10 cellular contexts compared by ENCODE assay signal in the genomic region with DNA sequence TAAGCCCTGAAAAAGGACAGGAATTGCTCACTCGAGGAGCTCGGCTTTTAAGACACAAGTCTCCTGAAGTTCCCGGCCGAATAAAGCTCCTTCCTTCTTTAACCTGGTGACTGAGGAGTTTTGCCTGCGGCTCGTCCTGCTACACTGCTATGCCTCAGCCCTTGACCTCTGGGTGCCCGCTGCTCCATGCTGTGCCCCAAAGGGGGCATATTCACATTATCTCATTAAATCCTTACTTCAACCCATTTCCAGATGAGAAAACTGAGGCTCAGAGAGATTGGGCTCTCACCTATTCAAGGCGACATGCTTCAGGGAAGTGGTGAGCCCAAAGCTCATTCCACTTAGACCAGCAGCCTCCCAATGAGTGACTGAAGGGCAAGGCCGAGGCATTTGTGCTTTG. TPM values are rescaled to one million over a fixed set of nuclear protein-coding genes. Genes with fewer than 3 reads are reported as not detected.
DNase-seq lines count a peak whose midpoint lies in the region; ATAC-seq, FAIRE-seq and TF ChIP-seq lines count a peak whose summit lies in the region.
"Not testable (repeated sequence)": the region's sequence is repeated elsewhere in the genome, so short reads cannot be mapped to it uniquely, and the experiment has no call there.
"Had no signal": no experiment of that assay in that cellular context is flagged by ENCODE, and none has a peak within 500 bp of the region (broad histone marks: within the 10 kb centered on the region; RNA-seq: fewer than 3 reads in every experiment).

No MANE protein-coding gene starts in this region.

- TF ChIP-seq EP300 in HepG2 (IDR thresholded peaks at IDR 0.05; ENCODE audit: low read depth in 2 of 2, low read length in 2 of 2); HepG2 (CRISPR knock-in tag; IDR thresholded peaks at IDR 0.05; ENCODE audit: borderline replicate concordance): not testable (repeated sequence)

- in situ Hi-C loops in HepG2 (cut with HindIII; ENCODE audit: extremely low pct_ligation_motif_present, low pct_unique_long_range_greater_than_20kb): not testable (repeated sequence)

- H3K4me1 ChIP-seq in HEK293 (ENCODE audit: control insufficient read depth, insufficient read depth, low read length): not testable (repeated sequence)
- H3K4me1 ChIP-seq in HepG2 (ENCODE audit: insufficient read depth, low read length) (peaks cover 24% of the 10 kb centered on the region), spleen (peaks cover 0 to 21% (median 8%) of the 10 kb centered on the region in 6 donors)

- not testable (repeated sequence) for H3K4me3 ChIP-seq in HEK293 (ENCODE audit: low read depth, low read length); HepG2 (replicated peaks in 1 of 3; ENCODE audit: insufficient read depth in 1 of 3, low read depth in 2 of 3, low read length in 3 of 3); spleen

- FAIRE-seq in HepG2 (lab: Jason Lieb, UNC): not testable (repeated sequence)

- H2AFZ ChIP-seq in HepG2 (ENCODE audit: low read length): not testable (repeated sequence)

- not testable (repeated sequence) for BruUV-seq in HepG2 (replicated peaks; lab: Mats Ljungman, UMichigan)

- H3K36me3 Mint-ChIP-seq in activated T-helper 2 cell treated with anti-CD3 and anti-CD28 coated beads, Interferon-gamma antibody, Interleukin-2, Interleukin-4, amounts not matched to agents 10 μg/mL and 5 μg/mL and 100 μg/mL, durations not matched to agents 14 hours and 24 hours and 36 hours (ENCODE audit: low read depth); chondrocyte (ENCODE audit: low read depth): not testable (repeated sequence)

- H3K4me3 Mint-ChIP-seq in activated T-helper 2 cell treated with anti-CD3 and anti-CD28 coated beads, Interferon-gamma antibody, Interleukin-2, Interleukin-4, amounts not matched to agents 10 μg/mL and 5 μg/mL and 100 μg/mL, durations not matched to agents 14 hours and 24 hours and 36 hours (ENCODE audit: low read depth); chondrocyte (ENCODE audit: unreplicated experiment): not testable (repeated sequence)

- not testable (repeated sequence) for H3K27ac ChIP-seq in HEK293 (ENCODE audit: extremely low read depth, low read depth, low read length); HepG2 (ENCODE audit: extremely low read length, insufficient read depth, low read length); spleen

- not testable (repeated sequence) for H4K20me1 ChIP-seq in HepG2 (ENCODE audit: insufficient read depth, low read length)

- not testable (repeated sequence) for H3K27me3 ChIP-seq in HepG2 (ENCODE audit: control insufficient read depth in 1 of 2, insufficient read depth in 2 of 2, low read length in 2 of 2); spleen (replicated peaks in 1 of 7)

- not testable (repeated sequence) for H3K27me3 Mint-ChIP-seq in activated T-helper 2 cell treated with anti-CD3 and anti-CD28 coated beads, Interferon-gamma antibody, Interleukin-2, Interleukin-4, amounts not matched to agents 10 μg/mL and 5 μg/mL and 100 μg/mL, durations not matched to agents 14 hours and 24 hours and 36 hours (ENCODE audit: low read depth); chondrocyte (ENCODE audit: low read depth)

- TF ChIP-seq POLR2A in HepG2 (IDR thresholded peaks at IDR 0.05; ENCODE audit: insufficient read depth in 1 of 2, low read depth in 2 of 2, low read length in 2 of 2); spleen (IDR thresholded peaks at IDR 0.05): not testable (repeated sequence)

- not testable (repeated sequence) for H3K9me3 Mint-ChIP-seq in activated T-helper 2 cell treated with anti-CD3 and anti-CD28 coated beads, Interferon-gamma antibody, Interleukin-2, Interleukin-4, amounts not matched to agents 10 μg/mL and 5 μg/mL and 100 μg/mL, durations not matched to agents 14 hours and 24 hours and 36 hours; chondrocyte (ENCODE audit: low read depth)

- H3K36me3 ChIP-seq in HEK293 (ENCODE audit: control insufficient read depth in 2 of 2, insufficient read depth in 1 of 2, low read length in 2 of 2) (peaks cover 0 to 30% of the 10 kb centered on the region in 2 experiments; a peak in 2 of 3 replicates), spleen (peaks cover 0 to 24% (median 2%) of the 10 kb centered on the region in 6 donors)
- not testable (repeated sequence) for H3K36me3 ChIP-seq in HepG2 (replicated peaks in 1 of 2; ENCODE audit: control insufficient read depth in 1 of 2, insufficient read depth in 2 of 2, low read length in 2 of 2)

- POLR2A ChIA-PET in HEK293 (lab: Yijun Ruan, JAX): interaction anchor here (0.6 to 1.0 kb wide), 3 partner anchors 119 to 525 kb away, joined by 3 to 7 read pairs (median 4); no protein-coding TSS in a partner anchor
- POLR2A ChIA-PET in HepG2 (lab: Yijun Ruan, JAX): interaction anchor here (1.1 kb wide), 1 partner anchor 20 kb away, joined by 3 read pairs; no protein-coding TSS in a partner anchor

- TF ChIP-seq CTCF in HEK293 (tag by site-specific recombination; IDR thresholded peaks at IDR 0.05); chondrocyte (IDR thresholded peaks at IDR 0.05); HepG2 (CRISPR knock-in tag; IDR thresholded peaks at IDR 0.05); spleen (IDR thresholded peaks at IDR 0.05 in 8 of 11, conservative IDR thresholded peaks at IDR 0.05 in 3 of 11): not testable (repeated sequence)

- peak overlapping the region; percentile 50 for H3K27ac Mint-ChIP-seq in activated T-helper 2 cell treated with anti-CD3 and anti-CD28 coated beads, Interferon-gamma antibody, Interleukin-2, Interleukin-4, amounts not matched to agents 10 μg/mL and 5 μg/mL and 100 μg/mL, durations not matched to agents 14 hours and 24 hours and 36 hours
- not testable (repeated sequence) for H3K27ac Mint-ChIP-seq in chondrocyte (ENCODE audit: unreplicated experiment)

- not testable (repeated sequence) for H3K4me1 Mint-ChIP-seq in activated T-helper 2 cell treated with anti-CD3 and anti-CD28 coated beads, Interferon-gamma antibody, Interleukin-2, Interleukin-4, amounts not matched to agents 10 μg/mL and 5 μg/mL and 100 μg/mL, durations not matched to agents 14 hours and 24 hours and 36 hours (ENCODE audit: low read depth)
- peaks cover 13% of the 10 kb centered on the region for H3K4me1 Mint-ChIP-seq in chondrocyte (ENCODE audit: low read depth)

- not testable (repeated sequence) for H3K4me2 ChIP-seq in HepG2 (ENCODE audit: low read depth, low read length)

- ATAC-seq in HepG2: not testable (repeated sequence)

- H3K9ac ChIP-seq in HepG2 (ENCODE audit: insufficient read depth, low read depth, low read length): not testable (repeated sequence)

- 95% methylated on average over 4 of the region's 9 CpGs for WGBS in HepG2 (ENCODE audit: low lambda C conversion rate)
- WGBS in spleen, 5 donors: 86 to 95% (median 89%) methylated on average over 9 of the region's 9 CpGs

- H3K9me3 ChIP-seq in HEK293 (ENCODE audit: control insufficient read depth, insufficient read depth, low read depth, low read length); HepG2 (ENCODE audit: low read length); spleen: not testable (repeated sequence)

- CTCF ChIA-PET in HEK293 (lab: Yijun Ruan, JAX): interaction anchor here (0.6 kb wide), 1 partner anchor 54 kb away, joined by 4 read pairs; no protein-coding TSS in a partner anchor
- CTCF ChIA-PET in HepG2 (lab: Yijun Ruan, JAX; ENCODE audit: low intra/inter-chr PET ratio, low total read pairs): not testable (repeated sequence)

- TF ChIP-seq RAD21 in HepG2 (CRISPR knock-in tag; IDR thresholded peaks at IDR 0.05): not testable (repeated sequence)

- DNase-seq in activated T-helper 2 cell treated with anti-CD3 and anti-CD28 coated beads, Interferon-gamma antibody, Interleukin-2, Interleukin-4, amounts not matched to agents 10 μg/mL and 5 μg/mL and 100 μg/mL, durations not matched to agents 14 hours and 24 hours and 36 hours (ENCODE audit: low spot score); HepG2 (ENCODE audit: low spot score): not testable (repeated sequence)
- DNase-seq in chondrocyte (ENCODE audit: low spot score) (peak; percentile 41), spleen (peak; percentile 8)

- H3K79me2 ChIP-seq in HepG2 (ENCODE audit: insufficient read depth, low read length): not testable (repeated sequence)

- intact Hi-C loops in activated T-helper 2 cell treated with anti-CD3 and anti-CD28 coated beads, Interferon-gamma antibody, Interleukin-2, Interleukin-4, amounts not matched to agents 10 μg/mL and 5 μg/mL and 100 μg/mL, durations not matched to agents 14 hours and 24 hours and 36 hours (cut with micrococcal nuclease); HepG2 (cut with micrococcal nuclease; ENCODE audit: unreplicated experiment); spleen (cut with DNase I; ENCODE audit: low total_unique reads): not testable (repeated sequence)

RNA-seq across cellular contexts. Expression of a gene that starts 20.4 kb away (rescaled TPM):
- total RNA-seq in activated T-helper 2 cell treated with anti-CD3 and anti-CD28 coated beads, Interferon-gamma antibody, Interleukin-2, Interleukin-4, amounts not matched to agents 10 μg/mL and 5 μg/mL and 100 μg/mL, durations not matched to agents 14 hours and 24 hours and 36 hours: 2,033 and 2,369 TPM in 2 replicates
- 1,438 to 1,620 TPM (median 1,579 TPM) in 3 replicates for total RNA-seq in chondrocyte
- 859 and 11,018 TPM in 2 replicates for total RNA-seq in HepG2 (2016; rRNA removed; fragmentation: Illumina TruSeq; extraction: Trizol)
- 16,281 and 17,236 TPM in 2 replicates for total RNA-seq in HepG2 (2016; cell fraction: cytosol; rRNA removed; fragmentation: Illumina TruSeq; extraction: Trizol; ENCODE audit: low read depth)
- total RNA-seq in HepG2 (2016; cell fraction: insoluble cytoplasmic fraction; rRNA removed; fragmentation: Illumina TruSeq; extraction: Trizol): 1,309 and 10,613 TPM in 2 replicates
- total RNA-seq in HepG2 (2016; cell fraction: membrane; rRNA removed; fragmentation: Illumina TruSeq; extraction: Trizol): 2,848 and 3,475 TPM in 2 replicates
- 52,466 and 64,417 TPM in 2 replicates for total RNA-seq in HepG2 (2016; cell fraction: nucleus; rRNA removed; fragmentation: Illumina TruSeq; extraction: Trizol)
- under 0.01 TPM in 2 replicates for polyA plus RNA-seq in HepG2 (2011; rRNA removed)
- under 0.01 TPM in 2 replicates for polyA plus RNA-seq in HepG2 (2011; cell fraction: cytosol; rRNA removed)
- polyA plus RNA-seq in HepG2 (2011; cell fraction: nucleus; rRNA removed): under 0.01 TPM in 2 replicates
- polyA plus RNA-seq in HepG2 (2012): 59.2 and 78.2 TPM in 2 replicates
- 27.3 and 44.4 TPM in 2 replicates for polyA plus RNA-seq in HepG2 (2016; cell fraction: cytosol; fragmentation: Illumina TruSeq; extraction: Trizol; ENCODE audit: low read depth)
- polyA plus RNA-seq in HepG2 (2016; cell fraction: insoluble cytoplasmic fraction; fragmentation: Illumina TruSeq; extraction: Trizol; ENCODE audit: low read depth): not detected in 2 replicates
- polyA plus RNA-seq in HepG2 (2016; cell fraction: membrane; fragmentation: Illumina TruSeq; extraction: Trizol; ENCODE audit: low read depth): not detected in 2 replicates
- polyA plus RNA-seq in HepG2 (2016; cell fraction: nucleus; fragmentation: Illumina TruSeq; extraction: Trizol; ENCODE audit: insufficient read depth, low read depth): 32.8 TPM in 1 of 2 replicates, not detected in the other
- polyA minus RNA-seq in HepG2 (2011; rRNA and poly(A)+ RNA removed; ENCODE audit: low replicate concordance): 12,820 and 15,604 TPM in 2 replicates
- polyA minus RNA-seq in HepG2 (2011; cell fraction: cytosol; rRNA and poly(A)+ RNA removed): 90,102 and 105,040 TPM in 2 replicates
- 42,574 and 58,030 TPM in 2 replicates for polyA minus RNA-seq in HepG2 (2011; cell fraction: nucleus; rRNA and poly(A)+ RNA removed)
- 1,000 to 10,000 TPM in 4 of 7 donors, under 1 TPM in 3; under 0.01 to 8,075 (median 6,234) TPM for total RNA-seq in spleen
- not detected for polyA plus RNA-seq in spleen
- polyA plus RNA-seq: BJ; CD14-positive monocyte; CD8-positive, alpha-beta memory T cell had no signal

RNA-seq across cellular contexts. Expression of a gene that starts 53.2 kb away (rescaled TPM):
- 75.2 and 79.4 TPM in 2 replicates for total RNA-seq in activated T-helper 2 cell treated with anti-CD3 and anti-CD28 coated beads, Interferon-gamma antibody, Interleukin-2, Interleukin-4, amounts not matched to agents 10 μg/mL and 5 μg/mL and 100 μg/mL, durations not matched to agents 14 hours and 24 hours and 36 hours
- total RNA-seq in chondrocyte: 49.1 to 53.4 TPM (median 51.7 TPM) in 3 replicates
- 52.3 and 62.6 TPM in 2 replicates for total RNA-seq in HepG2 (2016; rRNA removed; fragmentation: Illumina TruSeq; extraction: Trizol)
- 9.4 and 10.0 TPM in 2 replicates for total RNA-seq in HepG2 (2016; cell fraction: cytosol; rRNA removed; fragmentation: Illumina TruSeq; extraction: Trizol; ENCODE audit: low read depth)
- total RNA-seq in HepG2 (2016; cell fraction: insoluble cytoplasmic fraction; rRNA removed; fragmentation: Illumina TruSeq; extraction: Trizol): 51.2 and 64.2 TPM in 2 replicates
- 20.2 and 23.2 TPM in 2 replicates for total RNA-seq in HepG2 (2016; cell fraction: membrane; rRNA removed; fragmentation: Illumina TruSeq; extraction: Trizol)
- 22.1 and 26.7 TPM in 2 replicates for total RNA-seq in HepG2 (2016; cell fraction: nucleus; rRNA removed; fragmentation: Illumina TruSeq; extraction: Trizol)
- polyA plus RNA-seq in HepG2 (2011; rRNA removed): 38.5 and 41.0 TPM in 2 replicates
- 48.1 and 54.1 TPM in 2 replicates for polyA plus RNA-seq in HepG2 (2011; cell fraction: cytosol; rRNA removed)
- polyA plus RNA-seq in HepG2 (2011; cell fraction: nucleus; rRNA removed): 22.4 and 27.6 TPM in 2 replicates
- polyA plus RNA-seq in HepG2 (2012): 24.9 and 33.4 TPM in 2 replicates
- polyA plus RNA-seq in HepG2 (2016; cell fraction: cytosol; fragmentation: Illumina TruSeq; extraction: Trizol; ENCODE audit: low read depth): 7.1 and 7.3 TPM in 2 replicates
- 55.1 and 59.1 TPM in 2 replicates for polyA plus RNA-seq in HepG2 (2016; cell fraction: insoluble cytoplasmic fraction; fragmentation: Illumina TruSeq; extraction: Trizol; ENCODE audit: low read depth)
- polyA plus RNA-seq in HepG2 (2016; cell fraction: membrane; fragmentation: Illumina TruSeq; extraction: Trizol; ENCODE audit: low read depth): 10.5 and 12.4 TPM in 2 replicates
- 30.2 and 30.4 TPM in 2 replicates for polyA plus RNA-seq in HepG2 (2016; cell fraction: nucleus; fragmentation: Illumina TruSeq; extraction: Trizol; ENCODE audit: insufficient read depth, low read depth)
- polyA minus RNA-seq in HepG2 (2011; rRNA and poly(A)+ RNA removed; ENCODE audit: low replicate concordance): 43.7 and 55.9 TPM in 2 replicates
- 21.5 and 24.9 TPM in 2 replicates for polyA minus RNA-seq in HepG2 (2011; cell fraction: cytosol; rRNA and poly(A)+ RNA removed)
- 18.5 and 22.5 TPM in 2 replicates for polyA minus RNA-seq in HepG2 (2011; cell fraction: nucleus; rRNA and poly(A)+ RNA removed)
- total RNA-seq in spleen: 100 to 1,000 TPM in 6 of 7 donors, 10 to 100 TPM in 1; 98.8 to 150 (median 122) TPM
- 100 to 1,000 TPM in 1 of 3 donors, 10 to 100 TPM in 2; 59.7 to 105 (median 78.6) TPM for polyA plus RNA-seq in spleen

RNA-seq across cellular contexts. Expression of a gene that starts 56.5 kb away (rescaled TPM):
- not detected in 2 replicates for total RNA-seq in activated T-helper 2 cell treated with anti-CD3 and anti-CD28 coated beads, Interferon-gamma antibody, Interleukin-2, Interleukin-4, amounts not matched to agents 10 μg/mL and 5 μg/mL and 100 μg/mL, durations not matched to agents 14 hours and 24 hours and 36 hours
- total RNA-seq in chondrocyte (not detected in 3 replicates), HepG2 (2016; rRNA removed; fragmentation: Illumina TruSeq; extraction: Trizol) (0.21 and 0.80 TPM in 2 replicates), spleen (under 1 TPM in 1 of 7 donors, not detected in 6; 0.30 TPM)
- 0.35 and 0.51 TPM in 2 replicates for total RNA-seq in HepG2 (2016; cell fraction: cytosol; rRNA removed; fragmentation: Illumina TruSeq; extraction: Trizol; ENCODE audit: low read depth)
- total RNA-seq in HepG2 (2016; cell fraction: insoluble cytoplasmic fraction; rRNA removed; fragmentation: Illumina TruSeq; extraction: Trizol): 0.25 and 0.74 TPM in 2 replicates
- total RNA-seq in HepG2 (2016; cell fraction: membrane; rRNA removed; fragmentation: Illumina TruSeq; extraction: Trizol): 0.21 and 0.40 TPM in 2 replicates
- 1.3 and 1.5 TPM in 2 replicates for total RNA-seq in HepG2 (2016; cell fraction: nucleus; rRNA removed; fragmentation: Illumina TruSeq; extraction: Trizol)
- polyA plus RNA-seq in HepG2 (2011; rRNA removed) (1.4 and 1.8 TPM in 2 replicates), spleen (under 1 TPM; 0.13 to 0.32 (median 0.18) TPM)
- 0.54 and 1.0 TPM in 2 replicates for polyA plus RNA-seq in HepG2 (2011; cell fraction: cytosol; rRNA removed)
- polyA plus RNA-seq in HepG2 (2011; cell fraction: nucleus; rRNA removed): 7.5 and 11.1 TPM in 2 replicates
- 0.85 and 0.95 TPM in 2 replicates for polyA plus RNA-seq in HepG2 (2012)
- 0.08 and 0.24 TPM in 2 replicates for polyA plus RNA-seq in HepG2 (2016; cell fraction: cytosol; fragmentation: Illumina TruSeq; extraction: Trizol; ENCODE audit: low read depth)
- 0.33 and 0.38 TPM in 2 replicates for polyA plus RNA-seq in HepG2 (2016; cell fraction: insoluble cytoplasmic fraction; fragmentation: Illumina TruSeq; extraction: Trizol; ENCODE audit: low read depth)
- 0.07 and 0.15 TPM in 2 replicates for polyA plus RNA-seq in HepG2 (2016; cell fraction: membrane; fragmentation: Illumina TruSeq; extraction: Trizol; ENCODE audit: low read depth)
- 4.4 and 5.3 TPM in 2 replicates for polyA plus RNA-seq in HepG2 (2016; cell fraction: nucleus; fragmentation: Illumina TruSeq; extraction: Trizol; ENCODE audit: insufficient read depth, low read depth)
- polyA minus RNA-seq in HepG2 (2011; rRNA and poly(A)+ RNA removed; ENCODE audit: low replicate concordance): 0.26 TPM in 1 of 2 replicates, not detected in the other
- 0.30 and 0.70 TPM in 2 replicates for polyA minus RNA-seq in HepG2 (2011; cell fraction: cytosol; rRNA and poly(A)+ RNA removed)
- 0.75 and 0.77 TPM in 2 replicates for polyA minus RNA-seq in HepG2 (2011; cell fraction: nucleus; rRNA and poly(A)+ RNA removed)
- total RNA-seq: A673; Caco-2; CD8-positive, alpha-beta memory T cell had no signal
- polyA plus RNA-seq: BJ; CD14-positive monocyte; CD8-positive, alpha-beta memory T cell had no signal
